Comparison of ENCODE assay signal across 1 cellular context in genomic region chr17:61634942-61635538, GRCh38.
TF ChIP-seq lines count a peak whose summit lies in the region.

No MANE protein-coding gene starts in this region.

TF ChIP-seq in GM12878, 131 proteins besides CTCF, POLR2A, EP300 and RAD21 (continued from another document):
- TF ChIP-seq ZNF687 (IDR thresholded peaks at IDR 0.05) (no peak), CBX5 (IDR thresholded peaks at IDR 0.05; ENCODE audit: low read depth) (0 out of 2 replicates have a peak, but pooled peaks have one; percentile 35), IKZF2 (IDR thresholded peaks at IDR 0.05) (no peak), HDAC2 (IDR thresholded peaks at IDR 0.05) (no peak)
- TF ChIP-seq, protein P1, sequence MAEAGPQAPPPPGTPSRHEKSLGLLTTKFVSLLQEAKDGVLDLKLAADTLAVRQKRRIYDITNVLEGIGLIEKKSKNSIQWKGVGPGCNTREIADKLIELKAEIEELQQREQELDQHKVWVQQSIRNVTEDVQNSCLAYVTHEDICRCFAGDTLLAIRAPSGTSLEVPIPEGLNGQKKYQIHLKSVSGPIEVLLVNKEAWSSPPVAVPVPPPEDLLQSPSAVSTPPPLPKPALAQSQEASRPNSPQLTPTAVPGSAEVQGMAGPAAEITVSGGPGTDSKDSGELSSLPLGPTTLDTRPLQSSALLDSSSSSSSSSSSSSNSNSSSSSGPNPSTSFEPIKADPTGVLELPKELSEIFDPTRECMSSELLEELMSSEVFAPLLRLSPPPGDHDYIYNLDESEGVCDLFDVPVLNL (IDR thresholded peaks at IDR 0.05; ENCODE audit: low read depth, low read length) = no peak
